8 cellular contexts compared by ENCODE assay signal in the genomic region with DNA sequence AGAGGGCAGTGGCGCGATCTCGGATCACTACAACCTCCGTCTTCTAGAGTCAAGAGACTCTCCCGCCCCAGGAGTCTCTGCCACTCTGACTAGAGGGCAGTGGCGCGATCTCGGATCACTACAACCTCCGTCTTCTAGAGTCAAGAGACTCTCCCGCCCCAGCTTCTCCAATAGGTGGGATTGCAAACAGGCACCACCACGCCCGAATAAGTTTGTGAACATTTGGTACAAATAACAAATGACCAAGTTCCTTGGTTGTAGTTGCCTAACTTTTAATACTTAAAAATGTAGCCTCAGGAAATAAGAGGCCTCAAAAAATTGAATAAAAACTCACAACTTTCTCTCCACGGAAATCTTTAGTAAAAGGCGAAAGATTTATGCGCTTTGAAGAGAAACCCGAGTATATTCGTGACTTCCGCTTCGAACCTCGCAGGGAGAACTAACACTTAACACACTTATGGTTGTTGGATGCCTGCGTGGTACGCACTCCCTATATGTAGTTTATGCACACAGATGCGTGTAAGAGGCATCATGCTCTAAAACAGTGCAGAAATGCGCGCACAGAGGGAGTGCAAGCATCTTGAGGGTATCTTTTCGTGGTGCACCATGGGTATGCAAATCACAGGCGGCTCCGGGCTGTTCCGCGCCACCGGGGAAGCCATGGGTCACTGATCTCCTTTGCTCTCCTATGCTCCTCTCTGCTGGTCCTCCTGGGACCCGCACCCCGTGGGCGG. TPM values are rescaled to one million over a fixed set of nuclear protein-coding genes. Genes with fewer than 3 reads are reported as not detected.
A peak's percentile ranks its signal among the peaks of the same experiment; 100 is the strongest.
DNase-seq lines count a peak whose midpoint lies in the region; ATAC-seq and TF ChIP-seq lines count a peak whose summit lies in the region.

No MANE protein-coding gene starts in this region.

- H3K4me1 Mint-ChIP-seq in activated CD8-positive, alpha-beta T cell treated with anti-CD3 and anti-CD28 coated beads for 36 hours (ENCODE audit: low read depth), result peaks cover 33% of the 10 kb centered on the region

- intact Hi-C loops in activated CD8-positive, alpha-beta T cell treated with anti-CD3 and anti-CD28 coated beads for 36 hours (cut with micrococcal nuclease), result loop anchor here (1.0 to 5.0 kb wide), 2 partner anchors 37 to 98 kb away; no protein-coding TSS in a partner anchor

- peak overlapping the region; percentile 22 for H3K4me3 ChIP-seq in lung

- no peaks in the 10 kb centered on the region for H3K27me3 ChIP-seq in lung (ENCODE audit: control insufficient read depth, insufficient read depth)

- CTCF ChIA-PET in activated CD8-positive, alpha-beta T cell treated with anti-CD3 and anti-CD28 coated beads for 36 hours (lab: Charles Lee), result interaction anchor here (1.0 to 6.1 kb wide), 12 partner anchors 10 to 192 kb away, joined by 3 to 45 read pairs (median 6); partner anchors contain the start of genes PLK3, RNU5D-1, RPS8 and UROD

- DNase-seq in NCI-H526 treated with DMSO at 0.1 percent for 48 hours (lab: John Stamatoyannopoulos, UW) (peak; percentile 98), lung (ENCODE audit: low spot score) (peak; percentile 84), HPDE6-E6E7 (ENCODE audit: extremely low spot score) (no peak)
- DNase-seq in activated CD8-positive, alpha-beta T cell treated with anti-CD3 and anti-CD28 coated beads for 36 hours, result peak; percentile 93
- peak; percentile 59 for DNase-seq in effector CD8-positive, alpha-beta T cell (lab: John Stamatoyannopoulos, UW)
- DNase-seq in stimulated activated CD8-positive, alpha-beta memory T cell treated with anti-CD3 and anti-CD28 coated beads, Interleukin-12 subunit alpha, Interleukin-12 subunit beta, amount 100 ng/mL, for 24 hours (ENCODE audit: extremely low read depth), result peak; percentile 58

- POLR2A ChIA-PET in activated CD8-positive, alpha-beta T cell treated with anti-CD3 and anti-CD28 coated beads for 36 hours (lab: Charles Lee), result interaction anchor here (0.6 to 12.2 kb wide), 44 partner anchors 11 to 639 kb away, joined by 3 to 466 read pairs (median 3); partner anchors contain the start of genes BEST4, BTBD19, DYNLT4 and EIF2B3

- 0% methylated on average over 34 of the region's 34 CpGs for WGBS in lung, 2 donors

- H3K36me3 Mint-ChIP-seq in activated CD8-positive, alpha-beta T cell treated with anti-CD3 and anti-CD28 coated beads for 36 hours (ENCODE audit: low read depth), result peaks cover 11% of the 10 kb centered on the region

- H3K36me3 ChIP-seq in lung (ENCODE audit: control insufficient read depth in 2 of 2, insufficient read depth in 2 of 2, low read length in 2 of 2), result no peaks in the 10 kb centered on the region

- peaks cover 0 to 1% of the 10 kb centered on the region in 2 donors for H3K4me1 ChIP-seq in lung (ENCODE audit: control insufficient read depth in 2 of 2, insufficient read depth in 2 of 2, low read length in 2 of 2)

- no peak for TF ChIP-seq CTCF in activated CD8-positive, alpha-beta T cell treated with anti-CD3 and anti-CD28 coated beads for 36 hours (IDR thresholded peaks at IDR 0.05)
- TF ChIP-seq CTCF in lung (IDR thresholded peaks at IDR 0.05; ENCODE audit: control extremely low read depth, extremely low read depth), result no peak

- H3K4me3 Mint-ChIP-seq in activated CD8-positive, alpha-beta T cell treated with anti-CD3 and anti-CD28 coated beads for 36 hours, result peak overlapping the region; percentile 79

- H3K9me3 ChIP-seq in lung (ENCODE audit: control insufficient read depth in 2 of 2, insufficient read depth in 1 of 2, low read length in 1 of 2), result no peaks in the 10 kb centered on the region

- no peaks in the 10 kb centered on the region for H3K27me3 Mint-ChIP-seq in activated CD8-positive, alpha-beta T cell treated with anti-CD3 and anti-CD28 coated beads for 36 hours

- H3K27ac ChIP-seq in lung (ENCODE audit: low read depth in 1 of 2, low read length in 1 of 2), result peak overlapping the region; percentile 89 to 100

- H3K27ac Mint-ChIP-seq in activated CD8-positive, alpha-beta T cell treated with anti-CD3 and anti-CD28 coated beads for 36 hours, result peak overlapping the region; percentile 99

- H3K9me3 Mint-ChIP-seq in activated CD8-positive, alpha-beta T cell treated with anti-CD3 and anti-CD28 coated beads for 36 hours, result no peaks in the 10 kb centered on the region

- peak; percentile 88 for ATAC-seq in GM18502 (IDR thresholded peaks at IDR 0.05; ENCODE audit: poor library complexity, unreplicated experiment)
- peak; percentile 87 for ATAC-seq in HG02884 (IDR thresholded peaks at IDR 0.05; ENCODE audit: unreplicated experiment)
- ATAC-seq in activated CD8-positive, alpha-beta T cell treated with anti-CD3 and anti-CD28 coated beads for 36 hours, result peak; percentile 91
- peak; percentile 88 for ATAC-seq in lung (ENCODE audit: insufficient read depth, low FRiP score)

RNA-seq across cellular contexts. Expression of gene BTBD19, which starts 11.4 kb away (rescaled TPM):
- 1 to 10 TPM; 4.8 to 5.6 TPM for total RNA-seq in activated CD8-positive, alpha-beta T cell treated with anti-CD3 and anti-CD28 coated beads for 36 hours
- 10 to 100 TPM in 1 of 2 donors, 1 to 10 TPM in 1; 7.0 to 20.0 TPM for total RNA-seq in lung
- 10 to 100 TPM in 1 of 2 donors, 1 to 10 TPM in 1; 5.6 to 13.8 TPM for polyA plus RNA-seq in lung

RNA-seq across cellular contexts. Expression of gene DYNLT4, which starts 12.6 kb away (rescaled TPM):
- total RNA-seq in activated CD8-positive, alpha-beta T cell treated with anti-CD3 and anti-CD28 coated beads for 36 hours, result 1 to 10 TPM in 1 of 2 experiments, under 1 TPM in 1; 0.36 to 1.1 TPM
- total RNA-seq in lung, result 10 to 100 TPM in 1 of 2 donors, 1 to 10 TPM in 1; 1.7 to 13.0 TPM
- 1 to 10 TPM; 2.3 to 6.1 TPM for polyA plus RNA-seq in lung

RNA-seq across cellular contexts. Expression of gene PLK3, which starts 19.6 kb away (rescaled TPM):
- 10 to 100 TPM; 36.4 to 36.6 TPM for total RNA-seq in activated CD8-positive, alpha-beta T cell treated with anti-CD3 and anti-CD28 coated beads for 36 hours
- 10 to 100 TPM; 16.9 to 45.3 TPM for total RNA-seq in lung
- 10 to 100 TPM; 28.7 to 78.5 TPM for polyA plus RNA-seq in lung

RNA-seq across cellular contexts. Expression of gene PTCH2, which starts 23.3 kb away (rescaled TPM):
- under 1 TPM; 0.13 to 0.97 TPM for total RNA-seq in activated CD8-positive, alpha-beta T cell treated with anti-CD3 and anti-CD28 coated beads for 36 hours
- total RNA-seq in lung, result 1 to 10 TPM in 1 of 2 donors, under 1 TPM in 1; 0.94 to 1.7 TPM
- under 1 TPM; 0.37 TPM for polyA plus RNA-seq in lung

RNA-seq across cellular contexts. Expression of gene BEST4, which starts 31.8 kb away (rescaled TPM):
- 1 to 10 TPM in 1 of 2 experiments, under 1 TPM in 1; 0.87 to 1.0 TPM for total RNA-seq in activated CD8-positive, alpha-beta T cell treated with anti-CD3 and anti-CD28 coated beads for 36 hours
- 1 to 10 TPM in 1 of 2 donors, under 1 TPM in 1; 0.23 to 1.4 TPM for total RNA-seq in lung
- polyA plus RNA-seq in lung, result under 1 TPM; 0.33 to 0.79 TPM
